16 cellular contexts compared by ENCODE assay signal in genomic region chr16:66547101-66547989, GRCh38. TPM values are rescaled to one million over a fixed set of nuclear protein-coding genes. Genes with fewer than 3 reads are reported as not detected.
A peak's percentile ranks its signal among the peaks of the same experiment; 100 is the strongest.
DNase-seq lines count a peak whose midpoint lies in the region; ATAC-seq and TF ChIP-seq lines count a peak whose summit lies in the region.
"Had no signal": no experiment of that assay in that cellular context is flagged by ENCODE, and none has a peak within 500 bp of the region (broad histone marks: within the 10 kb centered on the region; RNA-seq: fewer than 3 reads in every experiment).

No MANE protein-coding gene starts in this region.

- no peaks in the 10 kb centered on the region for H3K27me3 Mint-ChIP-seq in stimulated activated naive CD8-positive, alpha-beta T cell treated with anti-CD3 and anti-CD28 coated beads, Interleukin-15, Interleukin-2, amounts not matched to agents 100 ng/mL and 50 ng/mL, for 24 hours
- H3K27me3 Mint-ChIP-seq in T-cell (no peaks in the 10 kb centered on the region), endodermal cell (ENCODE audit: insufficient read depth) (peaks cover under 1% of the 10 kb centered on the region)

- H3K4me1 ChIP-seq in mesenchymal stem cell (ENCODE audit: control insufficient read depth, insufficient read depth, low read depth, low read length) (peaks cover 32% of the 10 kb centered on the region), foreskin keratinocyte (no peaks in the 10 kb centered on the region), endodermal cell (ENCODE audit: control insufficient read depth, insufficient read depth, low read length) (peaks cover 4% of the 10 kb centered on the region)

- no peak for DNase-seq in stimulated activated naive CD8-positive, alpha-beta T cell treated with anti-CD3 and anti-CD28 coated beads, Interleukin-15, Interleukin-2, amounts not matched to agents 100 U/mL and 50 U/mL, for 24 hours
- DNase-seq in T-cell (no peak), mesenchymal stem cell (no peak), foreskin keratinocyte (no peak), endodermal cell (no peak), SK-N-DZ (ENCODE audit: low spot score) (no peak)
- DNase-seq in effector CD8-positive, alpha-beta T cell (lab: John Stamatoyannopoulos, UW): no peak
- DNase-seq: NCI-H187 treated with DMSO at 0.1 percent for 48 hours; sigmoid colon; stimulated activated CD4-positive, alpha-beta T cell treated with anti-CD3 and anti-CD28 coated beads, Interleukin-4, amount 100 ng/mL, for 4 hours; stimulated activated naive B cell treated with anti-CD40 and anti-IgM and Interleukin-4, amounts not matched to agents 10 μg/mL and 1 μg/mL and 100 μg/mL, for 72 hours had no signal

- no peak overlapping the region for H4K91ac ChIP-seq in mesenchymal stem cell (ENCODE audit: low read length)

- WGBS in mesenchymal stem cell: 98% methylated on average over 5 of the region's 5 CpGs
- 97 to 100% methylated on average over 1 to 5 of the region's 5 CpGs for WGBS in endodermal cell (ENCODE audit: insufficient coverage in 1 of 2, insufficient read length in 1 of 2), 2 experiments

- CTCF ChIA-PET in T-cell (lab: Charles Lee): interaction anchor here (0.6 to 1.7 kb wide), 3 partner anchors 15 to 197 kb away, joined by 3 to 5 read pairs (median 4); no protein-coding TSS in a partner anchor

- peak overlapping the region; percentile 15 for H2BK5ac ChIP-seq in mesenchymal stem cell (ENCODE audit: low read depth, low read length, poor library complexity, severe bottlenecking)

- H2BK120ac ChIP-seq in mesenchymal stem cell (ENCODE audit: low read depth, low read length): no peak overlapping the region

- no peak overlapping the region for H2BK12ac ChIP-seq in mesenchymal stem cell (ENCODE audit: low read length in 2 of 2)

- H3K4me2 ChIP-seq in mesenchymal stem cell (ENCODE audit: low read length, poor library complexity, severe bottlenecking): no peak overlapping the region
- H3K4me2 ChIP-seq: KMS-11 had no signal

- no peak overlapping the region for H2BK15ac ChIP-seq in mesenchymal stem cell (ENCODE audit: low read depth, poor library complexity, severe bottlenecking)

- H3K27me3 ChIP-seq in mesenchymal stem cell (ENCODE audit: control insufficient read depth in 1 of 2, insufficient read depth in 1 of 2, low read length in 2 of 2) (no peaks in the 10 kb centered on the region), foreskin keratinocyte (no peaks in the 10 kb centered on the region), endodermal cell (ENCODE audit: control insufficient read depth, insufficient read depth, low read length, poor library complexity, severe bottlenecking) (no peaks in the 10 kb centered on the region)
- H3K27me3 ChIP-seq: sigmoid colon had no signal

- H3K9me3 Mint-ChIP-seq in stimulated activated naive CD8-positive, alpha-beta T cell treated with anti-CD3 and anti-CD28 coated beads, Interleukin-15, Interleukin-2, amounts not matched to agents 100 ng/mL and 50 ng/mL, for 24 hours: no peaks in the 10 kb centered on the region
- no peaks in the 10 kb centered on the region for H3K9me3 Mint-ChIP-seq in T-cell
- no peaks in the 10 kb centered on the region for H3K9me3 Mint-ChIP-seq in endodermal cell

- no peak overlapping the region for H3K4ac ChIP-seq in mesenchymal stem cell (ENCODE audit: low read depth in 1 of 2, low read length in 2 of 2)

- H3K36me3 Mint-ChIP-seq in stimulated activated naive CD8-positive, alpha-beta T cell treated with anti-CD3 and anti-CD28 coated beads, Interleukin-15, Interleukin-2, amounts not matched to agents 100 ng/mL and 50 ng/mL, for 24 hours (ENCODE audit: low read depth): peaks cover 2% of the 10 kb centered on the region
- no peaks in the 10 kb centered on the region for H3K36me3 Mint-ChIP-seq in T-cell
- no peaks in the 10 kb centered on the region for H3K36me3 Mint-ChIP-seq in endodermal cell (ENCODE audit: low read depth)

- no peak overlapping the region for H4K8ac ChIP-seq in mesenchymal stem cell (ENCODE audit: low read length)

- no peak overlapping the region for H3K4me3 Mint-ChIP-seq in stimulated activated naive CD8-positive, alpha-beta T cell treated with anti-CD3 and anti-CD28 coated beads, Interleukin-15, Interleukin-2, amounts not matched to agents 100 ng/mL and 50 ng/mL, for 24 hours
- H3K4me3 Mint-ChIP-seq in T-cell (no peak overlapping the region), endodermal cell (no peak overlapping the region)
- H3K4me3 Mint-ChIP-seq: stimulated activated naive B cell treated with anti-CD40 and anti-IgM and Interleukin-4, amounts not matched to agents 10 μg/mL and 1 μg/mL and 100 μg/mL, for 72 hours had no signal

- H3K9me3 ChIP-seq in mesenchymal stem cell (ENCODE audit: control insufficient read depth, low read length) (no peaks in the 10 kb centered on the region), endodermal cell (ENCODE audit: control insufficient read depth, low read length) (no peaks in the 10 kb centered on the region)
- H3K9me3 ChIP-seq: sigmoid colon had no signal

- peak overlapping the region; percentile 34 for H3K27ac Mint-ChIP-seq in stimulated activated naive CD8-positive, alpha-beta T cell treated with anti-CD3 and anti-CD28 coated beads, Interleukin-15, Interleukin-2, amounts not matched to agents 100 ng/mL and 50 ng/mL, for 24 hours
- H3K27ac Mint-ChIP-seq in T-cell (peak overlapping the region; percentile 92 to 94), endodermal cell (no peak overlapping the region)

- H3K79me1 ChIP-seq in mesenchymal stem cell (replicated peaks; ENCODE audit: low read length, poor library complexity, severe bottlenecking): peaks cover 30% of the 10 kb centered on the region

- no peak overlapping the region for H3K18ac ChIP-seq in mesenchymal stem cell (ENCODE audit: low read depth in 1 of 2, low read length in 2 of 2)

- peak overlapping the region in 1 of 2 experiments; percentile 70 for H3K23ac ChIP-seq in mesenchymal stem cell (ENCODE audit: low read length in 2 of 2)

- TF ChIP-seq CTCF in foreskin keratinocyte (conservative IDR thresholded peaks at IDR 0.05) (no peak), endodermal cell (conservative IDR thresholded peaks at IDR 0.05) (no peak)

- H2AK5ac ChIP-seq in mesenchymal stem cell (ENCODE audit: low read length, severe bottlenecking): peak overlapping the region; percentile 85

- H3K27ac ChIP-seq in mesenchymal stem cell (ENCODE audit: low read length, poor library complexity, severe bottlenecking): no peak overlapping the region
- no peak overlapping the region for H3K27ac ChIP-seq in foreskin keratinocyte
- no peak overlapping the region for H3K27ac ChIP-seq in endodermal cell (ENCODE audit: low read depth, low read length)
- H3K27ac ChIP-seq: KMS-11 had no signal

- no peak overlapping the region for H3K4me3 ChIP-seq in mesenchymal stem cell (ENCODE audit: insufficient read depth in 1 of 2, low read depth in 1 of 2, low read length in 2 of 2)
- H3K4me3 ChIP-seq in endodermal cell (ENCODE audit: low read length): no peak overlapping the region
- H3K4me3 ChIP-seq: sigmoid colon had no signal

- H3K9ac ChIP-seq in mesenchymal stem cell (ENCODE audit: low read length) (no peak overlapping the region), endodermal cell (ENCODE audit: extremely low read depth, low read length, poor library complexity, severe bottlenecking) (no peak overlapping the region)
- H3K9ac ChIP-seq: KMS-11 had no signal

- H3K14ac ChIP-seq in mesenchymal stem cell (ENCODE audit: low read length in 2 of 2): peak overlapping the region in 1 of 2 experiments; percentile 5

- POLR2A ChIA-PET in T-cell (lab: Charles Lee): no interaction called here

- H3K4me1 Mint-ChIP-seq in stimulated activated naive CD8-positive, alpha-beta T cell treated with anti-CD3 and anti-CD28 coated beads, Interleukin-15, Interleukin-2, amounts not matched to agents 100 ng/mL and 50 ng/mL, for 24 hours (ENCODE audit: low read depth): peaks cover 67% of the 10 kb centered on the region
- peaks cover 41 to 56% (median 41%) of the 10 kb centered on the region in 3 donors for H3K4me1 Mint-ChIP-seq in T-cell
- H3K4me1 Mint-ChIP-seq in endodermal cell: peaks cover 22% of the 10 kb centered on the region

- peaks cover 20 to 42% of the 10 kb centered on the region in 2 experiments for H3K36me3 ChIP-seq in mesenchymal stem cell (ENCODE audit: control insufficient read depth in 1 of 2, insufficient read depth in 2 of 2, low read depth in 1 of 2, low read length in 2 of 2)
- H3K36me3 ChIP-seq in endodermal cell (ENCODE audit: control insufficient read depth, insufficient read depth, low read length): no peaks in the 10 kb centered on the region

- H2AFZ ChIP-seq in mesenchymal stem cell (ENCODE audit: low read depth, low read length): no peak overlapping the region

- ATAC-seq in stimulated activated naive CD8-positive, alpha-beta T cell treated with anti-CD3 and anti-CD28 coated beads, Interleukin-15, Interleukin-2, amounts not matched to agents 100 U/mL and 50 U/mL, for 24 hours: no peak
- ATAC-seq in T-cell (replicated peaks in 1 of 4) (no peak), foreskin keratinocyte (no peak)
- ATAC-seq: stimulated activated naive B cell treated with anti-CD40 and anti-IgM and Interleukin-4, amounts not matched to agents 10 μg/mL and 1 μg/mL and 100 μg/mL, for 72 hours had no signal

RNA-seq across cellular contexts. Expression of gene TK2, which starts 2.6 kb away (rescaled TPM):
- 10 to 100 TPM in 2 of 5 donors, 1 to 10 TPM in 3; 4.6 to 10.8 (median 8.4) TPM for total RNA-seq in T-cell
- polyA plus RNA-seq in mesenchymal stem cell (2013, experiment 1 of 2): 12.5 TPM
- polyA plus RNA-seq in mesenchymal stem cell (2013, experiment 2 of 2): 12.8 TPM
- total RNA-seq in foreskin keratinocyte: 14.0 and 14.9 TPM in 2 replicates
- polyA plus RNA-seq in foreskin keratinocyte: 9.2 and 11.0 TPM in 2 replicates
- total RNA-seq in endodermal cell: 10 to 100 TPM in 1 of 2 donors, 1 to 10 TPM in 1; 7.9 to 11.5 TPM
- 11.3 TPM for polyA plus RNA-seq in endodermal cell (2013, experiment 1 of 2)
- 10.2 TPM for polyA plus RNA-seq in endodermal cell (2013, experiment 2 of 2)
- 9.3 and 10.9 TPM in 2 replicates for polyA plus RNA-seq in SK-N-DZ (2014; cell fraction: cytosol; rRNA removed)
- 26.9 and 35.9 TPM in 2 replicates for polyA plus RNA-seq in SK-N-DZ (2014; cell fraction: nucleus; rRNA removed)

RNA-seq across cellular contexts. Expression of gene CKLF, which starts 5.0 kb away (rescaled TPM):
- total RNA-seq in T-cell: 10 to 100 TPM; 25.3 to 67.8 (median 58.3) TPM
- 47.1 TPM for polyA plus RNA-seq in mesenchymal stem cell (2013, experiment 1 of 2)
- polyA plus RNA-seq in mesenchymal stem cell (2013, experiment 2 of 2): 49.9 TPM
- total RNA-seq in foreskin keratinocyte: 44.2 and 52.3 TPM in 2 replicates
- polyA plus RNA-seq in foreskin keratinocyte: 58.1 and 73.0 TPM in 2 replicates
- 10 to 100 TPM; 22.5 to 40.7 TPM for total RNA-seq in endodermal cell
- polyA plus RNA-seq in endodermal cell (2013, experiment 1 of 2): 38.0 TPM
- polyA plus RNA-seq in endodermal cell (2013, experiment 2 of 2): 36.9 TPM
- 106 and 115 TPM in 2 replicates for polyA plus RNA-seq in SK-N-DZ (2014; cell fraction: cytosol; rRNA removed)
- polyA plus RNA-seq in SK-N-DZ (2014; cell fraction: nucleus; rRNA removed): 51.4 and 54.9 TPM in 2 replicates

RNA-seq across cellular contexts. Expression of gene CMTM1, which starts 18.9 kb away (rescaled TPM):
- 10 to 100 TPM in 3 of 5 donors, 1 to 10 TPM in 1, under 1 TPM in 1; 0.95 to 12.9 (median 10.3) TPM for total RNA-seq in T-cell
- polyA plus RNA-seq in mesenchymal stem cell (2013, experiment 1 of 2): 1.8 TPM
- polyA plus RNA-seq in mesenchymal stem cell (2013, experiment 2 of 2): 1.5 TPM
- total RNA-seq in foreskin keratinocyte: 2.1 and 2.3 TPM in 2 replicates
- polyA plus RNA-seq in foreskin keratinocyte: 0.11 and 0.19 TPM in 2 replicates
- total RNA-seq in endodermal cell: 1 to 10 TPM; 3.8 to 5.3 TPM
- polyA plus RNA-seq in endodermal cell (2013, experiment 1 of 2): 4.9 TPM
- polyA plus RNA-seq in endodermal cell (2013, experiment 2 of 2): 3.4 TPM
- 0.33 and 0.59 TPM in 2 replicates for polyA plus RNA-seq in SK-N-DZ (2014; cell fraction: cytosol; rRNA removed)
- polyA plus RNA-seq in SK-N-DZ (2014; cell fraction: nucleus; rRNA removed): 0.73 TPM in 1 of 2 replicates, not detected in the other

RNA-seq across cellular contexts. Expression of gene CMTM2, which starts 31.9 kb away (rescaled TPM):
- total RNA-seq in T-cell (under 1 TPM in 2 of 5 donors, not detected in 3; 0.26 to 0.62 TPM), foreskin keratinocyte (not detected in 2 replicates), endodermal cell (not detected)
- not detected for polyA plus RNA-seq in mesenchymal stem cell (2013, experiment 1 of 2)
- polyA plus RNA-seq in mesenchymal stem cell (2013, experiment 2 of 2): not detected
- polyA plus RNA-seq in foreskin keratinocyte: not detected in 2 replicates
- polyA plus RNA-seq in endodermal cell (2013, experiment 1 of 2): not detected
- polyA plus RNA-seq in endodermal cell (2013, experiment 2 of 2): not detected
- polyA plus RNA-seq in SK-N-DZ (2014; cell fraction: cytosol; rRNA removed): not detected in 2 replicates
- not detected in 2 replicates for polyA plus RNA-seq in SK-N-DZ (2014; cell fraction: nucleus; rRNA removed)
- total RNA-seq: endothelial cell of umbilical vein, H1, SK-MEL-5 had no signal
- polyA plus RNA-seq: endothelial cell of umbilical vein, H1, sigmoid colon had no signal

RNA-seq across cellular contexts. Expression of gene CMTM3, which starts 57.2 kb away (rescaled TPM):
- total RNA-seq in T-cell: 10 to 100 TPM; 63.5 to 84.8 (median 75.4) TPM
- polyA plus RNA-seq in mesenchymal stem cell (2013, experiment 1 of 2): 115 TPM
- polyA plus RNA-seq in mesenchymal stem cell (2013, experiment 2 of 2): 117 TPM
- total RNA-seq in foreskin keratinocyte: 22.1 and 23.8 TPM in 2 replicates
- 32.8 and 33.9 TPM in 2 replicates for polyA plus RNA-seq in foreskin keratinocyte
- total RNA-seq in endodermal cell: 10 to 100 TPM; 44.2 to 48.5 TPM
- 66.9 TPM for polyA plus RNA-seq in endodermal cell (2013, experiment 1 of 2)
- polyA plus RNA-seq in endodermal cell (2013, experiment 2 of 2): 60.5 TPM
- 31.7 and 31.9 TPM in 2 replicates for polyA plus RNA-seq in SK-N-DZ (2014; cell fraction: cytosol; rRNA removed)
- 19.2 and 24.7 TPM in 2 replicates for polyA plus RNA-seq in SK-N-DZ (2014; cell fraction: nucleus; rRNA removed)
